Comparison of ENCODE assay signal across 8 cellular contexts in genomic region chr1:23576338-23577055, GRCh38. TPM values are rescaled to one million over a fixed set of nuclear protein-coding genes. Genes with fewer than 3 reads are reported as not detected.
A peak's percentile ranks its signal among the peaks of the same experiment; 100 is the strongest.
DNase-seq lines count a peak whose midpoint lies in the region; ATAC-seq, FAIRE-seq and TF ChIP-seq lines count a peak whose summit lies in the region.
"Had no signal": no experiment of that assay in that cellular context is flagged by ENCODE, and none has a peak within 500 bp of the region (broad histone marks: within the 10 kb centered on the region; RNA-seq: fewer than 3 reads in every experiment).

No MANE protein-coding gene starts in this region.

- DNase-seq in activated CD8-positive, alpha-beta T cell treated with anti-CD3 and anti-CD28 coated beads, Interleukin-2, amount 10 ng/mL, durations not matched to agents 7 days and 5 days = no peak
- DNase-seq in kidney (no peak), SK-N-DZ (ENCODE audit: low spot score) (no peak)
- no peak for DNase-seq in stimulated activated naive CD4-positive, alpha-beta T cell treated with Interleukin-2 at 50 U/mL for 16 hours (lab: John Stamatoyannopoulos, UW)
- DNase-seq: cerebellar nuclear complex had no signal

- H3K36me3 Mint-ChIP-seq in activated CD8-positive, alpha-beta T cell treated with anti-CD3 and anti-CD28 coated beads, Interleukin-2, amount 10 ng/mL, durations not matched to agents 7 days and 5 days (ENCODE audit: low read depth) = no peaks in the 10 kb centered on the region

- H3K36me3 ChIP-seq in kidney (ENCODE audit: control insufficient read depth in 1 of 2, insufficient read depth in 2 of 2, low read length in 2 of 2) (no peaks in the 10 kb centered on the region), subcutaneous abdominal adipose tissue (ENCODE audit: control insufficient read depth in 5 of 5, insufficient read depth in 5 of 5, low read length in 5 of 5) (no peaks in the 10 kb centered on the region)

- H3K9ac ChIP-seq in kidney (ENCODE audit: low read length in 2 of 2) (no peak overlapping the region), subcutaneous abdominal adipose tissue (ENCODE audit: low read length in 5 of 5) (no peak overlapping the region)

- intact Hi-C loops in kidney (cut with DNase I) = no loop called here

- peak overlapping the region; percentile 90 for H3K27ac Mint-ChIP-seq in activated CD8-positive, alpha-beta T cell treated with anti-CD3 and anti-CD28 coated beads, Interleukin-2, amount 10 ng/mL, durations not matched to agents 7 days and 5 days

- TF ChIP-seq CTCF in kidney (IDR thresholded peaks at IDR 0.05; ENCODE audit: borderline replicate concordance, extremely low read depth, insufficient read depth) = no peak

- H3K4me1 ChIP-seq in kidney (ENCODE audit: control insufficient read depth in 1 of 2, insufficient read depth in 1 of 2, low read depth in 1 of 2, low read length in 2 of 2) (peaks cover 15 to 16% of the 10 kb centered on the region in 2 donors), subcutaneous abdominal adipose tissue (ENCODE audit: control insufficient read depth in 5 of 5, insufficient read depth in 5 of 5, low read length in 5 of 5) (peaks cover 0 to 39% (median 15%) of the 10 kb centered on the region in 5 donors)

- H3K27ac ChIP-seq in kidney (ENCODE audit: low read depth in 2 of 2, low read length in 2 of 2) (peak overlapping the region; percentile 38 to 85), subcutaneous abdominal adipose tissue (ENCODE audit: low read depth, low read length) (peak overlapping the region; percentile 71)

- CTCF ChIA-PET in activated CD8-positive, alpha-beta T cell treated with anti-CD3 and anti-CD28 coated beads, Interleukin-2, amount 10 ng/mL, durations not matched to agents 7 days and 5 days (lab: Charles Lee) = interaction anchor here (0.7 to 11.1 kb wide), 18 partner anchors 9 to 195 kb away, joined by 3 to 144 read pairs (median 6); partner anchors contain the start of gene ID3

- peaks cover 65% of the 10 kb centered on the region for H3K4me1 Mint-ChIP-seq in activated CD8-positive, alpha-beta T cell treated with anti-CD3 and anti-CD28 coated beads, Interleukin-2, amount 10 ng/mL, durations not matched to agents 7 days and 5 days (ENCODE audit: low read depth)

- no peak for FAIRE-seq in kidney (lab: Jason Lieb, UNC)

- no peaks in the 10 kb centered on the region for H3K9me3 ChIP-seq in kidney (ENCODE audit: control insufficient read depth in 1 of 2, low read length in 2 of 2)
- H3K9me3 ChIP-seq in subcutaneous abdominal adipose tissue (ENCODE audit: control insufficient read depth in 5 of 5, low read length in 5 of 5) = no peaks in the 10 kb centered on the region

- H3K9me3 Mint-ChIP-seq in activated CD8-positive, alpha-beta T cell treated with anti-CD3 and anti-CD28 coated beads, Interleukin-2, amount 10 ng/mL, durations not matched to agents 7 days and 5 days (ENCODE audit: insufficient read depth) = no peaks in the 10 kb centered on the region

- H3K4me3 Mint-ChIP-seq in activated CD8-positive, alpha-beta T cell treated with anti-CD3 and anti-CD28 coated beads, Interleukin-2, amount 10 ng/mL, durations not matched to agents 7 days and 5 days = peak overlapping the region; percentile 48

- H3K4me3 ChIP-seq in kidney (ENCODE audit: low read length in 2 of 2) = peak overlapping the region; percentile 26 to 28
- H3K4me3 ChIP-seq in subcutaneous abdominal adipose tissue (ENCODE audit: low read depth in 1 of 5, low read length in 5 of 5) = no peak overlapping the region

- no peaks in the 10 kb centered on the region for H3K27me3 ChIP-seq in subcutaneous abdominal adipose tissue (ENCODE audit: control insufficient read depth in 5 of 5, insufficient read depth in 4 of 5, low read length in 5 of 5)

- H3K27me3 Mint-ChIP-seq in activated CD8-positive, alpha-beta T cell treated with anti-CD3 and anti-CD28 coated beads, Interleukin-2, amount 10 ng/mL, durations not matched to agents 7 days and 5 days (ENCODE audit: low read depth) = peaks cover under 1% of the 10 kb centered on the region

- POLR2A ChIA-PET in activated CD8-positive, alpha-beta T cell treated with anti-CD3 and anti-CD28 coated beads, Interleukin-2, amount 10 ng/mL, durations not matched to agents 7 days and 5 days (lab: Charles Lee) = interaction anchor here (1.1 to 4.4 kb wide), 12 partner anchors 12 to 61 kb away, joined by 4 to 43 read pairs (median 6); partner anchors contain the start of gene ID3

- peak; percentile 4 for ATAC-seq in HG03175 (IDR thresholded peaks at IDR 0.05; ENCODE audit: unreplicated experiment)
- ATAC-seq in activated CD8-positive, alpha-beta T cell treated with anti-CD3 and anti-CD28 coated beads, Interleukin-2, amount 10 ng/mL, durations not matched to agents 7 days and 5 days = no peak
- no peak for ATAC-seq in HG03342 (IDR thresholded peaks at IDR 0.05; ENCODE audit: unreplicated experiment)

RNA-seq across cellular contexts. Expression of gene ID3, which starts 17.2 kb away (rescaled TPM):
- total RNA-seq in activated CD8-positive, alpha-beta T cell treated with anti-CD3 and anti-CD28 coated beads, Interleukin-2, amount 10 ng/mL, durations not matched to agents 7 days and 5 days = 10 to 100 TPM; 31.4 to 34.4 TPM
- total RNA-seq in kidney = 97.8 TPM
- polyA plus RNA-seq in kidney (ENCODE audit: insufficient read depth, low read depth, low replicate concordance) = 157 TPM
- 79.5 and 102 TPM in 2 replicates for polyA plus RNA-seq in SK-N-DZ (2014; cell fraction: cytosol; rRNA removed)
- polyA plus RNA-seq in SK-N-DZ (2014; cell fraction: nucleus; rRNA removed) = 83.1 and 85.5 TPM in 2 replicates

RNA-seq across cellular contexts. Expression of gene E2F2, which starts 45.5 kb away (rescaled TPM):
- total RNA-seq in activated CD8-positive, alpha-beta T cell treated with anti-CD3 and anti-CD28 coated beads, Interleukin-2, amount 10 ng/mL, durations not matched to agents 7 days and 5 days = 10 to 100 TPM; 75.0 to 80.3 TPM
- total RNA-seq in kidney = 0.50 TPM
- not detected for polyA plus RNA-seq in kidney (ENCODE audit: insufficient read depth, low read depth, low replicate concordance)
- polyA plus RNA-seq in SK-N-DZ (2014; cell fraction: cytosol; rRNA removed) = 26.6 and 31.0 TPM in 2 replicates
- 19.0 and 22.7 TPM in 2 replicates for polyA plus RNA-seq in SK-N-DZ (2014; cell fraction: nucleus; rRNA removed)

Comparison
In these comparisons a context has a peak if more than half of its experiments do, and no peak if none do; other contexts are left out.
1. H3K4me3 ChIP-seq: peak in kidney (2 of 2); none in subcutaneous abdominal adipose tissue (0 of 5).
2. RNA of gene E2F2, which starts 45.5 kb away (total RNA-seq): 75.0 to 80.3 TPM in activated CD8-positive, alpha-beta T cell treated with anti-CD3 and anti-CD28 coated beads, Interleukin-2, amount 10 ng/mL, durations not matched to agents 7 days and 5 days; 0.50 TPM in kidney (single experiment); every median in the first group is over 10 times any median in the second.